In genomic region chr1:106344494-106344893, GRCh38 we compare ENCODE assay signal across 1 cellular context.
TF ChIP-seq lines count a peak whose summit lies in the region.

No MANE protein-coding gene starts in this region.

TF ChIP-seq in SK-N-SH treated with all-trans-retinoic acid at 6 μM for 48 hours, 23 proteins besides CTCF, POLR2A, EP300 and RAD21 (continued from another document):
- no peak for TF ChIP-seq TSHZ2 (CRISPR knock-in tag; IDR thresholded peaks at IDR 0.05)
- TF ChIP-seq TOX (CRISPR knock-in tag; IDR thresholded peaks at IDR 0.05; ENCODE audit: borderline replicate concordance), result no peak
- TF ChIP-seq ZNF565 (CRISPR knock-in tag; conservative IDR thresholded peaks at IDR 0.05; ENCODE audit: low read depth), result no peak
- no peak for TF ChIP-seq ZC3H10 (CRISPR knock-in tag; IDR thresholded peaks at IDR 0.05)
- TF ChIP-seq PATZ1 (CRISPR knock-in tag; IDR thresholded peaks at IDR 0.05; ENCODE audit: borderline replicate concordance), result no peak
- no peak for TF ChIP-seq BACH2 (CRISPR knock-in tag; IDR thresholded peaks at IDR 0.05; ENCODE audit: borderline replicate concordance)
- no peak for TF ChIP-seq ZNF70 (CRISPR knock-in tag; IDR thresholded peaks at IDR 0.05)
- no peak for TF ChIP-seq GLIS3 (CRISPR knock-in tag; IDR thresholded peaks at IDR 0.05)
- TF ChIP-seq RARB (CRISPR knock-in tag; IDR thresholded peaks at IDR 0.05), result no peak
- no peak for TF ChIP-seq ARNTL (CRISPR knock-in tag; IDR thresholded peaks at IDR 0.05; ENCODE audit: borderline replicate concordance, low read depth)
